Comparison of ENCODE assay signal across 8 cellular contexts in genomic region chr12:203462-204260, GRCh38. TPM values are rescaled to one million over a fixed set of nuclear protein-coding genes. Genes with fewer than 3 reads are reported as not detected.
A peak's percentile ranks its signal among the peaks of the same experiment; 100 is the strongest.
DNase-seq lines count a peak whose midpoint lies in the region; ATAC-seq and TF ChIP-seq lines count a peak whose summit lies in the region.

No MANE protein-coding gene starts in this region.

- H3K36me3 ChIP-seq in neuron (ENCODE audit: insufficient read depth, low read length), result no peaks in the 10 kb centered on the region

- peaks cover 60% of the 10 kb centered on the region for H3K27me3 ChIP-seq in AG04450 (ENCODE audit: control insufficient read depth, insufficient read depth, low read length)
- peaks cover 43% of the 10 kb centered on the region for H3K27me3 ChIP-seq in neuron (ENCODE audit: insufficient read depth, low read length)

- H3K4me3 ChIP-seq in AG04450 (ENCODE audit: low read depth, low read length), result peak overlapping the region; percentile 51
- peak overlapping the region; percentile 49 for H3K4me3 ChIP-seq in fibroblast of villous mesenchyme (ENCODE audit: low read depth, low read length)
- peak overlapping the region; percentile 35 for H3K4me3 ChIP-seq in neuron (ENCODE audit: low read length)

- no peak for ATAC-seq in GM21447 (IDR thresholded peaks at IDR 0.05; ENCODE audit: unreplicated experiment)

- H3K9me3 ChIP-seq in AG04450 (ENCODE audit: control insufficient read depth, insufficient read depth, low read length) (no peaks in the 10 kb centered on the region; the same call in 1 of the 2 replicates), neuron (ENCODE audit: low read length) (peaks cover 4% of the 10 kb centered on the region)

- CTCF ChIA-PET in AG04450 (lab: Charles Lee), result no interaction called here

- H3K4me1 ChIP-seq in neuron (ENCODE audit: insufficient read depth, low read length), result peaks cover 10% of the 10 kb centered on the region

- POLR2A ChIA-PET in AG04450 (lab: Yijun Ruan, JAX), result no interaction called here

- no peak overlapping the region for H3K27ac ChIP-seq in AG04450 (ENCODE audit: low read depth, low read length)

- TF ChIP-seq CTCF in AG04450 (IDR thresholded peaks at IDR 0.05; ENCODE audit: low read depth, low read length), result peak; percentile 21; the same call in 1 of the 2 replicates
- TF ChIP-seq CTCF in fibroblast of villous mesenchyme (IDR thresholded peaks at IDR 0.05; ENCODE audit: insufficient read depth, low read depth, low read length), result no peak

- DNase-seq in AG04450 (ENCODE audit: low read depth, low spot score) (no peak), NCI-H526 treated with DMSO at 0.1 percent for 48 hours (lab: John Stamatoyannopoulos, UW) (peak; percentile 6), fibroblast of villous mesenchyme (ENCODE audit: low read depth) (no peak), H4 (ENCODE audit: low spot score) (no peak), cortex of kidney (lab: John Stamatoyannopoulos, UW) (no peak), activated gamma-delta T cell treated with Interleukin-2 at 50 U/mL for 16 hours (no peak)

- H2AFZ ChIP-seq in neuron (ENCODE audit: low read depth, low read length), result peak overlapping the region; percentile 57

RNA-seq across cellular contexts. Expression of gene SLC6A12, which starts 10.3 kb away (rescaled TPM):
- 0.12 TPM in 1 of 2 replicates, not detected in the other for polyA plus RNA-seq in AG04450 (2011; rRNA removed)
- 0.56 and 0.83 TPM in 2 replicates for polyA minus RNA-seq in AG04450 (2011; rRNA and poly(A)+ RNA removed)
- total RNA-seq in fibroblast of villous mesenchyme, result not detected in 2 replicates
- total RNA-seq in H4 (2014; rRNA removed; shearing (Covaris generic)), result 0.08 TPM in 1 of 2 replicates, not detected in the other

RNA-seq across cellular contexts. Expression of gene SLC6A13, which starts 59.0 kb away (rescaled TPM):
- polyA plus RNA-seq in AG04450 (2011; rRNA removed), result not detected in 2 replicates
- not detected in 2 replicates for polyA minus RNA-seq in AG04450 (2011; rRNA and poly(A)+ RNA removed)
- not detected in 2 replicates for total RNA-seq in fibroblast of villous mesenchyme
- 0.27 TPM in 1 of 2 replicates, not detected in the other for total RNA-seq in H4 (2014; rRNA removed; shearing (Covaris generic))
